Comparison of ENCODE assay signal across 1 cellular context in genomic region chr2:232873909-232874641, GRCh38.
TF ChIP-seq lines count a peak whose summit lies in the region.

No MANE protein-coding gene starts in this region.

TF ChIP-seq in HepG2, 621 proteins besides CTCF, POLR2A, EP300 and RAD21 (continued from another document and continues in another):
- no peak for TF ChIP-seq ZNF124 (CRISPR knock-in tag; IDR thresholded peaks at IDR 0.05)
- no peak for TF ChIP-seq ZNF510 (CRISPR knock-in tag; IDR thresholded peaks at IDR 0.05; ENCODE audit: low read depth)
- TF ChIP-seq SNAI1 (CRISPR knock-in tag; IDR thresholded peaks at IDR 0.05; ENCODE audit: borderline replicate concordance), result no peak
- no peak; the same call in 1 of the 2 replicates for TF ChIP-seq ZNF276 (CRISPR knock-in tag; IDR thresholded peaks at IDR 0.05; ENCODE audit: low read depth)
- no peak for TF ChIP-seq STAT6 (CRISPR knock-in tag; IDR thresholded peaks at IDR 0.05; ENCODE audit: borderline replicate concordance)
- TF ChIP-seq TEAD2 (CRISPR knock-in tag; IDR thresholded peaks at IDR 0.05), result no peak
- no peak for TF ChIP-seq FOSL1 (CRISPR knock-in tag; IDR thresholded peaks at IDR 0.05; ENCODE audit: borderline replicate concordance)
- TF ChIP-seq SATB2 (CRISPR knock-in tag; IDR thresholded peaks at IDR 0.05), result no peak
- TF ChIP-seq ZSCAN22 (CRISPR knock-in tag; IDR thresholded peaks at IDR 0.05), result no peak
- no peak for TF ChIP-seq PRMT3 (CRISPR knock-in tag; IDR thresholded peaks at IDR 0.05; ENCODE audit: borderline replicate concordance, low read depth)
- TF ChIP-seq PBX2 (CRISPR knock-in tag; IDR thresholded peaks at IDR 0.05), result no peak
- no peak for TF ChIP-seq ZNF280B (CRISPR knock-in tag; IDR thresholded peaks at IDR 0.05; ENCODE audit: borderline replicate concordance)
- TF ChIP-seq ZNF775 (CRISPR knock-in tag; IDR thresholded peaks at IDR 0.05; ENCODE audit: borderline replicate concordance), result no peak
- no peak for TF ChIP-seq ZNF800 (CRISPR knock-in tag; IDR thresholded peaks at IDR 0.05)
- no peak for TF ChIP-seq ZNF7 (CRISPR knock-in tag; IDR thresholded peaks at IDR 0.05)
- no peak for TF ChIP-seq ZNF746 (CRISPR knock-in tag; IDR thresholded peaks at IDR 0.05)
- no peak for TF ChIP-seq ZSCAN12 (CRISPR knock-in tag; IDR thresholded peaks at IDR 0.05)
- TF ChIP-seq CBFB (CRISPR knock-in tag; IDR thresholded peaks at IDR 0.05), result no peak
- TF ChIP-seq ZNF615 (CRISPR knock-in tag; IDR thresholded peaks at IDR 0.05; ENCODE audit: borderline replicate concordance), result no peak
- no peak; the same call in 1 of the 2 replicates for TF ChIP-seq IRF2 (CRISPR knock-in tag; IDR thresholded peaks at IDR 0.05)
- TF ChIP-seq NFAT5 (CRISPR knock-in tag; IDR thresholded peaks at IDR 0.05), result no peak
- TF ChIP-seq NFKB2 (CRISPR knock-in tag; IDR thresholded peaks at IDR 0.05; ENCODE audit: borderline replicate concordance), result no peak
- no peak for TF ChIP-seq XBP1 (CRISPR knock-in tag; IDR thresholded peaks at IDR 0.05)
- TF ChIP-seq ELF4 (CRISPR knock-in tag; IDR thresholded peaks at IDR 0.05; ENCODE audit: borderline replicate concordance), result peak; percentile 79; the same call in 1 of the 2 replicates
- no peak for TF ChIP-seq ZNF33A (CRISPR knock-in tag; IDR thresholded peaks at IDR 0.05; ENCODE audit: borderline replicate concordance)
- no peak for TF ChIP-seq CREB3 (CRISPR knock-in tag; IDR thresholded peaks at IDR 0.05)
- no peak for TF ChIP-seq CSRNP1 (CRISPR knock-in tag; IDR thresholded peaks at IDR 0.05)
- no peak for TF ChIP-seq ZMYM3 (CRISPR knock-in tag; IDR thresholded peaks at IDR 0.05)
- 0 out of 2 replicates have a peak, but pooled peaks have one; percentile 6 for TF ChIP-seq ATF2 (CRISPR knock-in tag; IDR thresholded peaks at IDR 0.05)
- TF ChIP-seq CEBPZ (IDR thresholded peaks at IDR 0.05; ENCODE audit: low read length), result no peak
- no peak for TF ChIP-seq MXD3 (CRISPR knock-in tag; IDR thresholded peaks at IDR 0.05)
